ENCODE assay signal across 19 cellular contexts in genomic region chr1:67627336-67627735, GRCh38. TPM values are rescaled to one million over a fixed set of nuclear protein-coding genes. Genes with fewer than 3 reads are reported as not detected.
DNase-seq lines count a peak whose midpoint lies in the region; ATAC-seq, FAIRE-seq and TF ChIP-seq lines count a peak whose summit lies in the region.
"Had no signal": no experiment of that assay in that cellular context is flagged by ENCODE, and none has a peak within 500 bp of the region (broad histone marks: within the 10 kb centered on the region; RNA-seq: fewer than 3 reads in every experiment).

No MANE protein-coding gene starts in this region.

- in situ Hi-C loops in brain microvascular endothelial cell (cut with HindIII; ENCODE audit: low pct_ligation_motif_present, low sequenced_read_pairs) = no loop called here

- H3K27me3 ChIP-seq in PC-3 (ENCODE audit: low read length) = no peaks in the 10 kb centered on the region
- H3K27me3 ChIP-seq in brain microvascular endothelial cell (replicated peaks) = no peaks in the 10 kb centered on the region
- no peaks in the 10 kb centered on the region for H3K27me3 ChIP-seq in psoas muscle (ENCODE audit: insufficient read depth in 3 of 3, low read length in 2 of 3)
- H3K27me3 ChIP-seq in heart right ventricle = no peaks in the 10 kb centered on the region
- H3K27me3 ChIP-seq: BE2C had no signal

- H4K20me1 ChIP-seq in PC-3 (ENCODE audit: low read length) = no peaks in the 10 kb centered on the region

- FAIRE-seq in kidney (lab: Jason Lieb, UNC) = no peak
- FAIRE-seq: A549 had no signal

- H3K79me2 ChIP-seq in PC-3 (ENCODE audit: low read length) = no peaks in the 10 kb centered on the region

- no peak overlapping the region for H3K4me2 ChIP-seq in PC-3 (ENCODE audit: low read length)
- H3K4me2 ChIP-seq: A549 had no signal

- no peak overlapping the region for H2AFZ ChIP-seq in PC-3 (ENCODE audit: low read length)

- H3K4me3 ChIP-seq in PC-3 (ENCODE audit: low read length) (no peak overlapping the region), brain microvascular endothelial cell (ENCODE audit: low read depth, low read length) (no peak overlapping the region), kidney (ENCODE audit: low read length in 2 of 2) (no peak overlapping the region), psoas muscle (no peak overlapping the region), heart right ventricle (no peak overlapping the region)
- H3K4me3 ChIP-seq: A549 had no signal

- ATAC-seq in PC-3 (no peak), psoas muscle (peak in 1 of 4 donors; percentile 50), HG03457 (IDR thresholded peaks at IDR 0.05; ENCODE audit: unreplicated experiment) (no peak), esophagus mucosa (no peak), heart right ventricle (no peak)
- ATAC-seq: A549, Right ventricle myocardium inferior had no signal

- no peaks in the 10 kb centered on the region for H3K9me3 ChIP-seq in PC-3 (ENCODE audit: low read length)
- no peaks in the 10 kb centered on the region for H3K9me3 ChIP-seq in kidney (ENCODE audit: control insufficient read depth in 1 of 2, low read length in 2 of 2)
- H3K9me3 ChIP-seq in psoas muscle = no peaks in the 10 kb centered on the region
- peaks cover 0 to 9% (median 0%) of the 10 kb centered on the region in 11 donors for H3K9me3 ChIP-seq in heart right ventricle
- H3K9me3 ChIP-seq: A549, BE2C had no signal

- no peaks in the 10 kb centered on the region for H3K9me2 ChIP-seq in PC-3 (replicated peaks; ENCODE audit: low read length)

- no peak for TF ChIP-seq CTCF in PC-3 (conservative IDR thresholded peaks at IDR 0.05; ENCODE audit: low read depth, low read length)
- no peak for TF ChIP-seq CTCF in brain microvascular endothelial cell (IDR thresholded peaks at IDR 0.05; ENCODE audit: low read depth, low read length, missing control alignments)
- TF ChIP-seq CTCF in kidney (IDR thresholded peaks at IDR 0.05; ENCODE audit: borderline replicate concordance, extremely low read depth, insufficient read depth) = no peak
- TF ChIP-seq CTCF in psoas muscle (IDR thresholded peaks at IDR 0.05) = no peak
- TF ChIP-seq CTCF in heart right ventricle (IDR thresholded peaks at IDR 0.05) = no peak

- DNase-seq in PC-3 (no peak), brain microvascular endothelial cell (no peak), kidney (no peak), psoas muscle (no peak), heart right ventricle (no peak)
- DNase-seq: BE2C, EL, GF-D8, H7, Karpas-422, NCI-H1694, NCI-H2081, NCI-H2171, NCI-H345, NCI-H524 treated with DMSO at 0.1 percent for 48 hours had no signal

- no peaks in the 10 kb centered on the region for H3F3A ChIP-seq in PC-3 (ENCODE audit: low read length, unreplicated experiment)

- WGBS in psoas muscle, 3 donors = 68 to 88% (median 79%) methylated on average over 3 of the region's 3 CpGs
- 90 to 97% methylated on average over 3 of the region's 3 CpGs for WGBS in heart right ventricle, 2 donors

- H3K4me1 ChIP-seq in PC-3 (ENCODE audit: insufficient read depth, low read length) (peaks cover 58% of the 10 kb centered on the region), kidney (ENCODE audit: control insufficient read depth in 1 of 2, insufficient read depth in 1 of 2, low read depth in 1 of 2, low read length in 2 of 2) (peaks cover 4 to 8% of the 10 kb centered on the region in 2 donors), psoas muscle (peaks cover 5% of the 10 kb centered on the region), heart right ventricle (peaks cover 0 to 17% (median 10%) of the 10 kb centered on the region in 9 donors)
- H3K4me1 ChIP-seq: BE2C had no signal

- BruUV-seq in PC-3 (replicated peaks; lab: Mats Ljungman, UMichigan) = no TSS peak

- POLR2A ChIA-PET in PC-3 (lab: Charles Lee; ENCODE audit: unreplicated experiment) = no interaction called here

- H3K9ac ChIP-seq in PC-3 (ENCODE audit: low read length) (peak overlapping the region; percentile 11; the same call in 1 of the 2 replicates), kidney (ENCODE audit: low read length in 2 of 2) (peak overlapping the region in 1 of 2 donors; percentile 41)

- intact Hi-C loops in PC-3 (cut with micrococcal nuclease) (loop anchor here (5.0 to 10.0 kb wide), 2 partner anchors 55 to 137 kb away; no protein-coding TSS in a partner anchor), kidney (cut with DNase I) (no loop called here), psoas muscle (cut with DNase I) (no loop called here), heart right ventricle (cut with DNase I) (no loop called here)

- H3K36me3 ChIP-seq in PC-3 (ENCODE audit: low read depth, low read length) (no peaks in the 10 kb centered on the region), brain microvascular endothelial cell (replicated peaks) (no peaks in the 10 kb centered on the region), kidney (ENCODE audit: control insufficient read depth in 1 of 2, insufficient read depth in 2 of 2, low read length in 2 of 2) (no peaks in the 10 kb centered on the region), psoas muscle (ENCODE audit: insufficient read depth in 1 of 2, low read depth in 1 of 2) (no peaks in the 10 kb centered on the region), heart right ventricle (no peaks in the 10 kb centered on the region)
- H3K36me3 ChIP-seq: BE2C had no signal

- H3K27ac ChIP-seq in PC-3 (ENCODE audit: low read length) (peak overlapping the region; percentile 83), brain microvascular endothelial cell (peak overlapping the region; percentile 65), kidney (ENCODE audit: low read depth in 2 of 2, low read length in 2 of 2) (peak overlapping the region; percentile 5 to 61), psoas muscle (peak overlapping the region; percentile 9), heart right ventricle (peak overlapping the region in 1 of 10 donors; percentile 56)
- H3K27ac ChIP-seq: A549 had no signal

- CTCF ChIA-PET in PC-3 (lab: Charles Lee) = no interaction called here

RNA-seq across cellular contexts. Expression of gene GADD45A, which starts 57.7 kb away (rescaled TPM):
- total RNA-seq in PC-3 (2014; rRNA removed) (129 and 153 TPM in 2 replicates), kidney (85.6 TPM), psoas muscle (100 to 1,000 TPM in 3 of 4 donors, 10 to 100 TPM in 1; 93.5 to 505 (median 230) TPM), esophagus mucosa (34.5 TPM), heart right ventricle (100 to 1,000 TPM in 4 of 10 donors, 10 to 100 TPM in 6; 26.2 to 148 (median 72.7) TPM)
- polyA plus RNA-seq in kidney (ENCODE audit: insufficient read depth, low read depth, low replicate concordance) (218 TPM), psoas muscle (100 to 1,000 TPM in 2 of 3 donors, 10 to 100 TPM in 1; 88.8 to 248 (median 197) TPM), heart right ventricle (10 to 100 TPM; 40.6 to 41.4 TPM)
